22 cellular contexts compared by ENCODE assay signal in the genomic region with DNA sequence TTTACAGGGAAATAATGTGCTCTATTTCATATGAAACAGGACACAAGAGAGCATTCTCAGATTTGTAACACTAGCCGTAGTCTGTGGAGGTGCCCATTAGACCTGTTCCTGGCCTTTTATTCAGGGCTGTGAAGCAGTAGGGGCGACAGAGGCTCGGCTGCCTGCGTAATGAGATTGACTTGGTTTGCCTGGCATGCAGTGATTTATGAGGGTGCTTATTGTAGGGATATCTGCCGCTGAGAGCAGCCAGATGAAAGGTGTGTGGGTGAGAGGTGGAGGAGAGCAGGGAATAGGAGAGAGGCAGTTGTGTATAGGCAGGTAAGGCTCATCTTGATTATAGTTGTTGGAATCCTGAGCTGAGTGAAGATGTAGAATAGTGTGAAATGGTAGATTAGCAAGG. TPM values are rescaled to one million over a fixed set of nuclear protein-coding genes. Genes with fewer than 3 reads are reported as not detected.
DNase-seq lines count a peak whose midpoint lies in the region; ATAC-seq, FAIRE-seq and TF ChIP-seq lines count a peak whose summit lies in the region.
"Had no signal": no experiment of that assay in that cellular context is flagged by ENCODE, and none has a peak within 500 bp of the region (broad histone marks: within the 10 kb centered on the region; RNA-seq: fewer than 3 reads in every experiment).

No MANE protein-coding gene starts in this region.

- H3K36me3 Mint-ChIP-seq in type B pancreatic cell, result no peaks in the 10 kb centered on the region

- no peak for TF ChIP-seq CTCF in keratinocyte (optimal IDR thresholded peaks at IDR 0.05 in 1 of 3, IDR thresholded peaks at IDR 0.05 in 1 of 3, conservative IDR thresholded peaks at IDR 0.05 in 1 of 3; ENCODE audit: extremely low read depth in 1 of 3, insufficient read depth in 2 of 3, low read length in 3 of 3)
- TF ChIP-seq CTCF in type B pancreatic cell (conservative IDR thresholded peaks at IDR 0.05), result no peak
- TF ChIP-seq CTCF in body of pancreas (IDR thresholded peaks at IDR 0.05), result no peak

- H3K79me2 ChIP-seq in keratinocyte (ENCODE audit: control insufficient read depth, insufficient read depth, low read length), result no peaks in the 10 kb centered on the region

- no peak for ATAC-seq in body of pancreas

- dilution Hi-C loops in keratinocyte (cut with MboI; ENCODE audit: extremely low pct_ligation_motif_present, low sequenced_read_pairs), result no loop called here

- intact Hi-C loops in body of pancreas (cut with DNase I), result no loop called here

- H3K9ac ChIP-seq in keratinocyte (ENCODE audit: control insufficient read depth, extremely low read depth, insufficient read depth, low read length), result no peak overlapping the region

- peaks cover 11% of the 10 kb centered on the region for H3K4me1 Mint-ChIP-seq in type B pancreatic cell (ENCODE audit: unreplicated experiment)
- H3K4me1 Mint-ChIP-seq: CD8-positive, alpha-beta memory T cell had no signal

- H3K9me3 ChIP-seq in keratinocyte (ENCODE audit: control insufficient read depth, low read depth, low read length), result no peaks in the 10 kb centered on the region
- no peaks in the 10 kb centered on the region for H3K9me3 ChIP-seq in body of pancreas

- no peaks in the 10 kb centered on the region for H3K36me3 ChIP-seq in keratinocyte (ENCODE audit: control insufficient read depth in 2 of 2, extremely low read depth in 1 of 2, insufficient read depth in 2 of 2, low read length in 2 of 2)
- no peaks in the 10 kb centered on the region for H3K36me3 ChIP-seq in body of pancreas (replicated peaks in 1 of 2; ENCODE audit: insufficient read depth in 1 of 2, low read depth in 2 of 2)

- H3K4me3 Mint-ChIP-seq in type B pancreatic cell, result peak overlapping the region; percentile 66
- H3K4me3 Mint-ChIP-seq: CD8-positive, alpha-beta memory T cell; HFFc6 had no signal

- H3K9me3 Mint-ChIP-seq in type B pancreatic cell, result peaks cover 13% of the 10 kb centered on the region
- H3K9me3 Mint-ChIP-seq: CD8-positive, alpha-beta memory T cell; HFFc6 had no signal

- no peak for TF ChIP-seq POLR2A in body of pancreas (IDR thresholded peaks at IDR 0.05)

- peak; percentile 19 for DNase-seq in NCI-H510A treated with DMSO at 0.1 percent for 48 hours (lab: John Stamatoyannopoulos, UW)
- no peak for DNase-seq in NCI-H510A (lab: John Stamatoyannopoulos, UW)
- DNase-seq in NCI-H69 (lab: John Stamatoyannopoulos, UW), result peak; percentile 69
- DNase-seq in keratinocyte (ENCODE audit: low read depth, low spot score), result no peak
- DNase-seq in type B pancreatic cell (ENCODE audit: extremely low spot score, unreplicated experiment), result no peak
- no peak for DNase-seq in body of pancreas
- no peak for DNase-seq in activated T-cell treated with anti-CD3 and anti-CD28 coated beads, Interleukin-2, amount 50 U/mL, for 1 hour
- no peak for DNase-seq in NCI-H2196 treated with DMSO at 0.1 percent for 48 hours (lab: John Stamatoyannopoulos, UW; ENCODE audit: unreplicated experiment)
- DNase-seq: Calu3; CD8-positive, alpha-beta memory T cell; HFFc6; Karpas-422; MV-4-11; NCI-H1105 treated with DMSO at 0.1 percent for 48 hours; NCI-H2029; NCI-H524; SHP77; SW 1271 had no signal

- H3K27me3 Mint-ChIP-seq in type B pancreatic cell, result no peaks in the 10 kb centered on the region

- no peak overlapping the region for H3K27ac ChIP-seq in keratinocyte (ENCODE audit: control insufficient read depth, insufficient read depth, low read length)
- no peak overlapping the region for H3K27ac ChIP-seq in body of pancreas
- H3K27ac ChIP-seq: C4-2B, SK-N-MC had no signal

- H3K27me3 ChIP-seq in keratinocyte (ENCODE audit: control insufficient read depth, extremely low read depth, insufficient read depth, low read length) (no peaks in the 10 kb centered on the region), body of pancreas (no peaks in the 10 kb centered on the region)

- H3K4me1 ChIP-seq in keratinocyte (ENCODE audit: control insufficient read depth, extremely low read depth, insufficient read depth, low read length) (no peaks in the 10 kb centered on the region), body of pancreas (no peaks in the 10 kb centered on the region)

- no peaks in the 10 kb centered on the region for H4K20me1 ChIP-seq in keratinocyte (ENCODE audit: control insufficient read depth, extremely low read depth, insufficient read depth, low read length)

- H2AFZ ChIP-seq in keratinocyte (ENCODE audit: control insufficient read depth, low read length), result no peak overlapping the region

- peak overlapping the region; percentile 85 for H3K27ac Mint-ChIP-seq in type B pancreatic cell
- H3K27ac Mint-ChIP-seq: CD8-positive, alpha-beta memory T cell had no signal

- 58 to 65% methylated on average over 5 of the region's 5 CpGs for WGBS in body of pancreas, 2 donors

- H3K4me3 ChIP-seq in keratinocyte (ENCODE audit: control insufficient read depth in 2 of 3, extremely low read depth in 1 of 3, insufficient read depth in 2 of 3, low read depth in 1 of 3, low read length in 3 of 3), result no peak overlapping the region
- H3K4me3 ChIP-seq in body of pancreas, result no peak overlapping the region
- H3K4me3 ChIP-seq: SK-N-MC had no signal

- peak; percentile 9 for FAIRE-seq in keratinocyte (lab: Jason Lieb, UNC)
- FAIRE-seq: A204.1, H54 had no signal

- no peaks in the 10 kb centered on the region for H3K9me1 ChIP-seq in keratinocyte (ENCODE audit: control insufficient read depth, extremely low read depth, insufficient read depth, low read length)

- no peak overlapping the region for H3K4me2 ChIP-seq in keratinocyte (ENCODE audit: control insufficient read depth, extremely low read depth, insufficient read depth, low read depth, low read length)

RNA-seq across cellular contexts. Expression of a gene that starts 51.3 kb away (rescaled TPM):
- polyA plus RNA-seq in keratinocyte, result 5.5 to 8.2 TPM (median 7.7 TPM) in 3 replicates
- polyA plus RNA-seq in keratinocyte (2011; ENCODE audit: low read depth), result 2.8 TPM
- 3.9 and 8.2 TPM in 2 replicates for polyA plus RNA-seq in keratinocyte (2011; cell fraction: cytosol; rRNA removed)
- polyA plus RNA-seq in keratinocyte (2011; cell fraction: nucleus; rRNA removed), result 10.2 and 12.3 TPM in 2 replicates
- 2.8 and 3.4 TPM in 2 replicates for polyA plus RNA-seq in keratinocyte (2012; ENCODE audit: low replicate concordance)
- 7.2 to 16.1 TPM (median 10.2 TPM) in 3 replicates for polyA minus RNA-seq in keratinocyte
- polyA minus RNA-seq in keratinocyte (2011; cell fraction: cytosol; rRNA and poly(A)+ RNA removed), result 7.5 TPM
- 16.7 and 34.3 TPM in 2 replicates for polyA minus RNA-seq in keratinocyte (2011; cell fraction: nucleus; rRNA and poly(A)+ RNA removed)
- total RNA-seq in type B pancreatic cell (ENCODE audit: low replicate concordance), result 4.1 and 10.4 TPM in 2 replicates
- total RNA-seq in body of pancreas, result 1 to 10 TPM in 1 of 2 donors, under 1 TPM in 1; 0.99 to 2.3 TPM

RNA-seq across cellular contexts. Expression of a gene that starts 59.8 kb away (rescaled TPM):
- 2.8 to 6.5 TPM (median 5.5 TPM) in 3 replicates for polyA plus RNA-seq in keratinocyte
- polyA plus RNA-seq in keratinocyte (2011; ENCODE audit: low read depth), result 3.7 TPM
- 3.1 and 7.7 TPM in 2 replicates for polyA plus RNA-seq in keratinocyte (2011; cell fraction: cytosol; rRNA removed)
- polyA plus RNA-seq in keratinocyte (2011; cell fraction: nucleus; rRNA removed), result 5.0 and 5.5 TPM in 2 replicates
- polyA plus RNA-seq in keratinocyte (2012; ENCODE audit: low replicate concordance), result 2.9 and 8.6 TPM in 2 replicates
- polyA minus RNA-seq in keratinocyte, result 1.0 to 10.7 TPM (median 9.5 TPM) in 3 replicates
- polyA minus RNA-seq in keratinocyte (2011; cell fraction: cytosol; rRNA and poly(A)+ RNA removed), result 5.8 TPM
- 4.0 and 9.2 TPM in 2 replicates for polyA minus RNA-seq in keratinocyte (2011; cell fraction: nucleus; rRNA and poly(A)+ RNA removed)
- total RNA-seq in type B pancreatic cell (ENCODE audit: low replicate concordance), result 5.4 and 7.2 TPM in 2 replicates
- total RNA-seq in body of pancreas, result 1 to 10 TPM; 5.3 to 7.8 TPM

RNA-seq across cellular contexts. Expression of a gene that starts 59.8 kb away (rescaled TPM):
- polyA plus RNA-seq in keratinocyte, result 54.7 to 83.1 TPM (median 82.5 TPM) in 3 replicates
- polyA plus RNA-seq in keratinocyte (2011; ENCODE audit: low read depth), result 56.6 TPM
- 40.5 and 68.4 TPM in 2 replicates for polyA plus RNA-seq in keratinocyte (2011; cell fraction: cytosol; rRNA removed)
- polyA plus RNA-seq in keratinocyte (2011; cell fraction: nucleus; rRNA removed), result 96.3 and 122 TPM in 2 replicates
- 45.9 and 47.8 TPM in 2 replicates for polyA plus RNA-seq in keratinocyte (2012; ENCODE audit: low replicate concordance)
- 29.7 to 70.9 TPM (median 68.1 TPM) in 3 replicates for polyA minus RNA-seq in keratinocyte
- polyA minus RNA-seq in keratinocyte (2011; cell fraction: cytosol; rRNA and poly(A)+ RNA removed), result 44.3 TPM
- 58.5 and 96.5 TPM in 2 replicates for polyA minus RNA-seq in keratinocyte (2011; cell fraction: nucleus; rRNA and poly(A)+ RNA removed)
- total RNA-seq in type B pancreatic cell (ENCODE audit: low replicate concordance) (54.3 and 54.8 TPM in 2 replicates), body of pancreas (10 to 100 TPM; 22.7 to 47.7 TPM)

Comparison
In these comparisons a context has a peak if more than half of its experiments do, and no peak if none do; other contexts are left out.
1. DNase-seq: peak in NCI-H510A treated with DMSO at 0.1 percent for 48 hours (single experiment) and NCI-H69 (single experiment); none in NCI-H510A (single experiment), keratinocyte (single experiment), type B pancreatic cell (single experiment), body of pancreas (0 of 4), activated T-cell treated with anti-CD3 and anti-CD28 coated beads, Interleukin-2, amount 50 U/mL, for 1 hour (single experiment) and NCI-H2196 treated with DMSO at 0.1 percent for 48 hours (single experiment).